ENCODE assay signal across 15 cellular contexts in genomic region chr19:47991191-47991808, GRCh38. TPM values are rescaled to one million over a fixed set of nuclear protein-coding genes. Genes with fewer than 3 reads are reported as not detected.
DNase-seq lines count a peak whose midpoint lies in the region; ATAC-seq and TF ChIP-seq lines count a peak whose summit lies in the region.
"Had no signal": no experiment of that assay in that cellular context is flagged by ENCODE, and none has a peak within 500 bp of the region (broad histone marks: within the 10 kb centered on the region; RNA-seq: fewer than 3 reads in every experiment).

No MANE protein-coding gene starts in this region.

- no peak overlapping the region for H3K4me3 ChIP-seq in uterus
- no peak overlapping the region for H3K4me3 ChIP-seq in CD4-positive, alpha-beta memory T cell (ENCODE audit: low read length in 2 of 2)

- no peak overlapping the region for H2BK120ac ChIP-seq in H9 (ENCODE audit: low read depth, low read length, poor library complexity, severe bottlenecking)

- no peaks in the 10 kb centered on the region for H3K36me3 ChIP-seq in uterus
- no peaks in the 10 kb centered on the region for H3K36me3 ChIP-seq in CD4-positive, alpha-beta memory T cell (ENCODE audit: insufficient read depth, low read length)
- H3K36me3 ChIP-seq: BE2C had no signal

- no peaks in the 10 kb centered on the region for H3K23me2 ChIP-seq in H9 (ENCODE audit: insufficient read length, low read depth, low read length, poor library complexity, severe bottlenecking)

- no peak overlapping the region for H2BK12ac ChIP-seq in H9 (ENCODE audit: insufficient read length, low read depth, low read length)

- no peak overlapping the region for H4K91ac ChIP-seq in H9 (ENCODE audit: insufficient read length, low read depth, low read length)

- no peaks in the 10 kb centered on the region for H4K20me1 ChIP-seq in H9 (ENCODE audit: control insufficient read depth, insufficient read depth, insufficient read length)

- H3K9ac ChIP-seq in H9 (ENCODE audit: extremely low read depth, insufficient read length, low read length), result no peak overlapping the region

- H3K27ac Mint-ChIP-seq in H9, result no peak overlapping the region
- no peak overlapping the region for H3K27ac Mint-ChIP-seq in WTC11
- no peak overlapping the region for H3K27ac Mint-ChIP-seq in CD4-positive, alpha-beta memory T cell
- H3K27ac Mint-ChIP-seq: CD4-positive, CD25-positive, alpha-beta regulatory T cell had no signal

- no peak overlapping the region for H3K18ac ChIP-seq in H9 (ENCODE audit: insufficient read length, low read depth, low read length)

- no peak overlapping the region for H3K4me2 ChIP-seq in H9 (ENCODE audit: insufficient read depth, insufficient read length, low read length)

- H2BK20ac ChIP-seq in H9 (ENCODE audit: low read depth, low read length, poor library complexity, severe bottlenecking), result no peak overlapping the region

- H3K27me3 Mint-ChIP-seq in H9 (ENCODE audit: low read depth) (peaks cover 9% of the 10 kb centered on the region), WTC11 (ENCODE audit: low read depth) (peaks cover 26% of the 10 kb centered on the region)
- H3K27me3 Mint-ChIP-seq in CD4-positive, alpha-beta memory T cell, result peaks cover 20 to 26% of the 10 kb centered on the region in 2 donors

- no peak overlapping the region for H2AK5ac ChIP-seq in H9 (ENCODE audit: insufficient read length, low read length)

- no peak overlapping the region for H3K14ac ChIP-seq in H9 (ENCODE audit: insufficient read depth, low read length)

- H3T11ph ChIP-seq in H9 (ENCODE audit: low read length), result no peak overlapping the region

- H3K9me3 Mint-ChIP-seq in H9 (no peaks in the 10 kb centered on the region), WTC11 (peaks cover 5% of the 10 kb centered on the region)
- no peaks in the 10 kb centered on the region for H3K9me3 Mint-ChIP-seq in CD4-positive, alpha-beta memory T cell

- H3K56ac ChIP-seq in H9 (ENCODE audit: insufficient read length, low read depth, low read length), result no peak overlapping the region

- no peak overlapping the region for H3K27ac ChIP-seq in H9 (ENCODE audit: insufficient read length, low read depth, low read length)
- H3K27ac ChIP-seq in uterus, result no peak overlapping the region
- H3K27ac ChIP-seq in CD4-positive, alpha-beta memory T cell (ENCODE audit: low read depth, low read length), result no peak overlapping the region

- H3K79me1 ChIP-seq in H9 (ENCODE audit: insufficient read depth, low read depth, low read length, poor library complexity, severe bottlenecking), result no peaks in the 10 kb centered on the region

- no peak for ATAC-seq in WTC11
- no peak for ATAC-seq in GM18861 (IDR thresholded peaks at IDR 0.05; ENCODE audit: unreplicated experiment)
- ATAC-seq: HCT116 had no signal

- no peaks in the 10 kb centered on the region for H3K9me3 ChIP-seq in H9 (ENCODE audit: control insufficient read depth, low read depth, low read length)
- no peaks in the 10 kb centered on the region for H3K9me3 ChIP-seq in uterus
- H3K9me3 ChIP-seq in CD4-positive, alpha-beta memory T cell (ENCODE audit: control insufficient read depth in 1 of 2, low read length in 2 of 2), result no peaks in the 10 kb centered on the region
- H3K9me3 ChIP-seq: BE2C, Caco-2 had no signal

- H3K27me3 ChIP-seq in H9 (ENCODE audit: insufficient read depth, low read length) (no peaks in the 10 kb centered on the region), uterus (no peaks in the 10 kb centered on the region)
- H3K27me3 ChIP-seq in CD4-positive, alpha-beta memory T cell (ENCODE audit: insufficient read depth, low read length), result no peaks in the 10 kb centered on the region

- H3K4me1 ChIP-seq in H9 (ENCODE audit: insufficient read depth, low read length), result no peaks in the 10 kb centered on the region
- no peaks in the 10 kb centered on the region for H3K4me1 ChIP-seq in uterus
- no peaks in the 10 kb centered on the region for H3K4me1 ChIP-seq in CD4-positive, alpha-beta memory T cell (ENCODE audit: insufficient read depth, low read length)
- H3K4me1 ChIP-seq: BE2C, Caco-2 had no signal

- CTCF ChIA-PET in WTC11 (lab: Charles Lee), result interaction anchor here (1.3 kb wide), 1 partner anchor 122 kb away, joined by 3 read pairs; no protein-coding TSS in a partner anchor
- CTCF ChIA-PET in CD4-positive, alpha-beta memory T cell (lab: Charles Lee; ENCODE audit: partially characterized antibody), result interaction anchor here (1.0 kb wide), 1 partner anchor 96 kb away, joined by 3 read pairs; no protein-coding TSS in a partner anchor

- peak overlapping the region; percentile 55 for H4K8ac ChIP-seq in H9 (replicated peaks; ENCODE audit: insufficient read length, low read depth, low read length)

- intact Hi-C loops in uterus (cut with DNase I; ENCODE audit: low total_unique reads), result no loop called here
- intact Hi-C loops in CD4-positive, alpha-beta memory T cell (cut with micrococcal nuclease), result no loop called here

- H3K36me3 Mint-ChIP-seq in H9 (ENCODE audit: insufficient read depth in 1 of 3, low read depth in 3 of 3) (no peaks in the 10 kb centered on the region), WTC11 (no peaks in the 10 kb centered on the region)
- no peaks in the 10 kb centered on the region for H3K36me3 Mint-ChIP-seq in CD4-positive, alpha-beta memory T cell
- H3K36me3 Mint-ChIP-seq: CD4-positive, CD25-positive, alpha-beta regulatory T cell had no signal

- no peak overlapping the region for H2BK15ac ChIP-seq in H9 (ENCODE audit: low read depth, low read length)

- no peak overlapping the region for H3K23ac ChIP-seq in H9 (ENCODE audit: insufficient read length, low read depth, low read length)

- TF ChIP-seq CTCF in H9 (conservative IDR thresholded peaks at IDR 0.05) (no peak), WTC11 (IDR thresholded peaks at IDR 0.05) (no peak), uterus (IDR thresholded peaks at IDR 0.05) (no peak)

- H3K79me2 ChIP-seq in H9 (ENCODE audit: insufficient read depth, low read length), result no peaks in the 10 kb centered on the region

- DNase-seq in H9, result no peak
- DNase-seq in M059J (ENCODE audit: low read depth), result peak; percentile 41
- DNase-seq in WTC11 (ENCODE audit: low spot score), result no peak
- DNase-seq in islet precursor cell, result peak; percentile 51
- no peak for DNase-seq in uterus
- DNase-seq in activated naive CD4-positive, alpha-beta T cell treated with anti-CD3 and anti-CD28 coated beads, Interleukin-2, amount 50 U/mL, for 16 hours, result no peak
- no peak for DNase-seq in CD4-positive, alpha-beta memory T cell
- DNase-seq: ACHN; BE2C; C1 segment of cervical spinal cord; Caco-2; CD4-positive, CD25-positive, alpha-beta regulatory T cell; GDM1 had no signal

- no peak overlapping the region for H2AFZ ChIP-seq in H9 (ENCODE audit: low read length)

- H4K5ac ChIP-seq in H9 (ENCODE audit: insufficient read length, low read depth, low read length), result no peak overlapping the region

- no CpG with 5 or more reads among the region's 10 CpGs for WGBS in H9 (ENCODE audit: extremely low coverage, insufficient read length, low lambda C conversion rate)

- H3K4me1 Mint-ChIP-seq in H9 (peaks cover 7 to 8% of the 10 kb centered on the region in 2 experiments; a peak in 2 of 4 replicates), WTC11 (peaks cover 2% of the 10 kb centered on the region; the same call in 1 of the 2 replicates)
- no peaks in the 10 kb centered on the region for H3K4me1 Mint-ChIP-seq in CD4-positive, alpha-beta memory T cell
- H3K4me1 Mint-ChIP-seq: CD4-positive, CD25-positive, alpha-beta regulatory T cell had no signal

- TF ChIP-seq POLR2A in uterus (IDR thresholded peaks at IDR 0.05), result no peak

- H3K4me3 Mint-ChIP-seq in H9 (no peak overlapping the region), WTC11 (no peak overlapping the region)
- no peak overlapping the region for H3K4me3 Mint-ChIP-seq in CD4-positive, alpha-beta memory T cell
- H3K4me3 Mint-ChIP-seq: CD4-positive, CD25-positive, alpha-beta regulatory T cell had no signal

- POLR2A ChIA-PET in WTC11 (lab: Charles Lee), result no interaction called here
- POLR2A ChIA-PET in CD4-positive, alpha-beta memory T cell (lab: Charles Lee; ENCODE audit: partially characterized antibody), result no interaction called here

- H2BK5ac ChIP-seq in H9 (ENCODE audit: insufficient read length, low read length), result no peak overlapping the region

- no peak overlapping the region for H3K4ac ChIP-seq in H9 (ENCODE audit: low read depth, low read length)

TF ChIP-seq in WTC11, 78 proteins besides CTCF, POLR2A, EP300 and RAD21:
- TF ChIP-seq ZNF138 (CRISPR knock-in tag; conservative IDR thresholded peaks at IDR 0.05) (no peak), ZNF512 (CRISPR knock-in tag; IDR thresholded peaks at IDR 0.05; ENCODE audit: borderline replicate concordance) (peak; percentile 99), ZNF263 (CRISPR knock-in tag; IDR thresholded peaks at IDR 0.05; ENCODE audit: low read depth) (peak; percentile 48; the same call in 1 of the 2 replicates)

RNA-seq across cellular contexts. Expression of gene BSPH1, which starts 0.7 kb away (rescaled TPM):
- total RNA-seq in H9 (2021) (not detected in 2 replicates), WTC11 (2021) (not detected in 3 replicates), uterus (not detected)
- 0.25 TPM in 1 of 2 replicates, not detected in the other for total RNA-seq in M059J (2014; rRNA removed; shearing (Covaris generic))
- total RNA-seq in CD4-positive, alpha-beta memory T cell, result not detected
- polyA plus RNA-seq in CD4-positive, alpha-beta memory T cell, result not detected
- total RNA-seq: Caco-2; CD4-positive, CD25-positive, alpha-beta regulatory T cell had no signal
- polyA plus RNA-seq: CD4-positive, CD25-positive, alpha-beta regulatory T cell had no signal

RNA-seq across cellular contexts. Expression of gene ELSPBP1, which starts 3.1 kb away (rescaled TPM):
- total RNA-seq in H9 (2021), result not detected in 2 replicates
- total RNA-seq in M059J (2014; rRNA removed; shearing (Covaris generic)), result 24.4 and 33.3 TPM in 2 replicates
- not detected in 3 replicates for total RNA-seq in WTC11 (2021)
- total RNA-seq in uterus, result not detected
- not detected for total RNA-seq in CD4-positive, alpha-beta memory T cell
- polyA plus RNA-seq in CD4-positive, alpha-beta memory T cell, result not detected
- total RNA-seq: Caco-2; CD4-positive, CD25-positive, alpha-beta regulatory T cell had no signal
- polyA plus RNA-seq: CD4-positive, CD25-positive, alpha-beta regulatory T cell had no signal

RNA-seq across cellular contexts. Expression of gene CABP5, which starts 52.6 kb away (rescaled TPM):
- total RNA-seq in H9 (2021) (not detected in 2 replicates), WTC11 (2021) (not detected in 3 replicates), uterus (not detected)
- 1.1 and 2.8 TPM in 2 replicates for total RNA-seq in M059J (2014; rRNA removed; shearing (Covaris generic))
- not detected for total RNA-seq in CD4-positive, alpha-beta memory T cell
- polyA plus RNA-seq in CD4-positive, alpha-beta memory T cell, result not detected
- total RNA-seq: Caco-2 had no signal
- polyA plus RNA-seq: CD4-positive, CD25-positive, alpha-beta regulatory T cell had no signal

Comparison
In these comparisons a context has a peak if more than half of its experiments do, and no peak if none do; other contexts are left out.
1. DNase-seq: peak in M059J (single experiment) and islet precursor cell (single experiment); none in H9 (single experiment), WTC11 (single experiment), uterus (0 of 2), activated naive CD4-positive, alpha-beta T cell treated with anti-CD3 and anti-CD28 coated beads, Interleukin-2, amount 50 U/mL, for 16 hours (single experiment) and CD4-positive, alpha-beta memory T cell (0 of 5).
2. RNA of gene ELSPBP1, which starts 3.1 kb away (total RNA-seq): 24.4 to 33.3 TPM in M059J; not detected in H9, not detected in WTC11, not detected in uterus and not detected in CD4-positive, alpha-beta memory T cell; every median in the first group is over 10 times any median in the second.